In genomic region chr18:9095297-9096012, GRCh38 we compare ENCODE assay signal across 9 cellular contexts. TPM values are rescaled to one million over a fixed set of nuclear protein-coding genes. Genes with fewer than 3 reads are reported as not detected.
DNase-seq lines count a peak whose midpoint lies in the region; ATAC-seq and TF ChIP-seq lines count a peak whose summit lies in the region.
"Had no signal": no experiment of that assay in that cellular context is flagged by ENCODE, and none has a peak within 500 bp of the region (broad histone marks: within the 10 kb centered on the region; RNA-seq: fewer than 3 reads in every experiment).

No MANE protein-coding gene starts in this region.

- no peaks in the 10 kb centered on the region for H3K36me3 Mint-ChIP-seq in glutamatergic neuron (ENCODE audit: unreplicated experiment)

- no peak overlapping the region for H3K4me3 Mint-ChIP-seq in glutamatergic neuron (ENCODE audit: unreplicated experiment)

- peak overlapping the region; percentile 0 to 57 for H3K27ac ChIP-seq in mucosa of rectum (ENCODE audit: low read depth in 2 of 2, low read length in 2 of 2)

- DNase-seq in ELR (ENCODE audit: low read depth) (peak; percentile 36), NCI-H1694 (lab: John Stamatoyannopoulos, UW) (no peak), glutamatergic neuron (no peak), C1 segment of cervical spinal cord (lab: John Stamatoyannopoulos, UW) (no peak)
- peak; percentile 41 for DNase-seq in activated T-cell treated with anti-CD3 and anti-CD28 coated beads, Interleukin-2, amount 50 U/mL, for 1 hour
- DNase-seq: heart right ventricle had no signal

- no peak overlapping the region for H3K27ac Mint-ChIP-seq in glutamatergic neuron (ENCODE audit: unreplicated experiment)

- H3K9me3 Mint-ChIP-seq in glutamatergic neuron (ENCODE audit: unreplicated experiment): peaks cover 2% of the 10 kb centered on the region

- no peaks in the 10 kb centered on the region for H3K27me3 ChIP-seq in mucosa of rectum (ENCODE audit: control insufficient read depth in 2 of 2, insufficient read depth in 2 of 2, low read length in 2 of 2)
- H3K27me3 ChIP-seq: heart right ventricle had no signal

- H3K9me3 ChIP-seq in mucosa of rectum (ENCODE audit: control insufficient read depth in 2 of 2, low read length in 2 of 2): no peaks in the 10 kb centered on the region
- H3K9me3 ChIP-seq: heart right ventricle had no signal

- H3K36me3 ChIP-seq in mucosa of rectum (ENCODE audit: control insufficient read depth in 2 of 2, insufficient read depth in 2 of 2, low read length in 2 of 2): no peaks in the 10 kb centered on the region
- H3K36me3 ChIP-seq: heart right ventricle had no signal

- no peak overlapping the region for H3K4me3 ChIP-seq in mucosa of rectum (ENCODE audit: low read length in 2 of 2)
- H3K4me3 ChIP-seq: heart right ventricle had no signal

- H3K9ac ChIP-seq in mucosa of rectum (ENCODE audit: low read depth in 1 of 2, low read length in 2 of 2): no peak overlapping the region

- ATAC-seq in GM21423 (IDR thresholded peaks at IDR 0.05; ENCODE audit: unreplicated experiment): peak; percentile 86
- peak; percentile 67 for ATAC-seq in HG03575 (IDR thresholded peaks at IDR 0.05; ENCODE audit: extremely low read depth, insufficient number of reproducible peaks, low FRiP score, unreplicated experiment)

- H3K4me1 ChIP-seq in mucosa of rectum (ENCODE audit: control insufficient read depth in 2 of 2, insufficient read depth in 2 of 2, low read length in 2 of 2): peaks cover 7 to 14% of the 10 kb centered on the region in 2 donors

- TF ChIP-seq CTCF in glutamatergic neuron (IDR thresholded peaks at IDR 0.05; ENCODE audit: partially characterized antibody, unreplicated experiment): no peak

- peaks cover 1% of the 10 kb centered on the region for H3K27me3 Mint-ChIP-seq in glutamatergic neuron (ENCODE audit: unreplicated experiment)

- peaks cover 8% of the 10 kb centered on the region for H3K4me1 Mint-ChIP-seq in glutamatergic neuron (ENCODE audit: low read depth, unreplicated experiment)

RNA-seq across cellular contexts. Expression of gene NDUFV2, which starts 7.0 kb away (rescaled TPM):
- total RNA-seq in glutamatergic neuron (ENCODE audit: unreplicated experiment): 133 TPM

RNA-seq across cellular contexts. Expression of gene ANKRD12, which starts 41.1 kb away (rescaled TPM):
- total RNA-seq in glutamatergic neuron (ENCODE audit: unreplicated experiment): 41.6 TPM

Comparison
In these comparisons a context has a peak if more than half of its experiments do, and no peak if none do; other contexts are left out.
1. DNase-seq: peak in ELR (single experiment) and activated T-cell treated with anti-CD3 and anti-CD28 coated beads, Interleukin-2, amount 50 U/mL, for 1 hour (single experiment); none in NCI-H1694 (single experiment), glutamatergic neuron (single experiment) and C1 segment of cervical spinal cord (0 of 14).